In genomic region chr17:5111402-5112204, GRCh38 we compare ENCODE assay signal across 8 cellular contexts. TPM values are rescaled to one million over a fixed set of nuclear protein-coding genes. Genes with fewer than 3 reads are reported as not detected.
A peak's percentile ranks its signal among the peaks of the same experiment; 100 is the strongest.
DNase-seq lines count a peak whose midpoint lies in the region; ATAC-seq and TF ChIP-seq lines count a peak whose summit lies in the region.

Gene ZNF232 (minus strand): TSS chr17:5111878. CDS start chr17:5111822, 56 bp downstream.

- H3K4me3 ChIP-seq in kidney epithelial cell (ENCODE audit: low read depth, low read length): peak within 1 kb of the TSS; percentile 85

- H3K27me3 Mint-ChIP-seq in chondrocyte (ENCODE audit: low read depth): no peaks in the 10 kb centered on the region

- TF ChIP-seq CTCF in chondrocyte (IDR thresholded peaks at IDR 0.05) (no peak), kidney epithelial cell (IDR thresholded peaks at IDR 0.05; ENCODE audit: insufficient read depth, low read length, poor library complexity, severe bottlenecking) (no peak)

- peaks cover 28% of the 10 kb centered on the region for H3K36me3 Mint-ChIP-seq in chondrocyte (ENCODE audit: low read depth)

- ATAC-seq in GM19023 (IDR thresholded peaks at IDR 0.05; ENCODE audit: unreplicated experiment) (peak; percentile 79), HG03354 (IDR thresholded peaks at IDR 0.05; ENCODE audit: poor library complexity, severe bottlenecking, unreplicated experiment) (peak; percentile 79)

- peak within 1 kb of the TSS; percentile 89 for H3K4me3 Mint-ChIP-seq in chondrocyte (ENCODE audit: unreplicated experiment)

- DNase-seq in AG08395 (ENCODE audit: low spot score): peak; percentile 98
- DNase-seq in NCI-H460 (ENCODE audit: extremely low read depth, low read depth): peak; percentile 90
- peak; percentile 86 to 90 for DNase-seq in activated CD4-positive, alpha-beta T cell treated with anti-CD3 and anti-CD28 coated beads for 24 hours (ENCODE audit: low read depth in 2 of 2)
- peak; percentile 97 for DNase-seq in chondrocyte (ENCODE audit: low spot score)
- DNase-seq in kidney epithelial cell (ENCODE audit: low read depth): peak; percentile 70
- DNase-seq in stimulated activated CD4-positive, alpha-beta T cell treated with anti-CD3 and anti-CD28 coated beads, Interleukin-15, amount 100 ng/mL, for 24 hours: peak; percentile 97

- H3K4me1 Mint-ChIP-seq in chondrocyte (ENCODE audit: low read depth): peaks cover 15% of the 10 kb centered on the region

- peak within 1 kb of the TSS; percentile 93 for H3K27ac Mint-ChIP-seq in chondrocyte (ENCODE audit: unreplicated experiment)

- H3K27me3 ChIP-seq in kidney epithelial cell (ENCODE audit: control insufficient read depth, insufficient read depth, low read length): peaks cover 15% of the 10 kb centered on the region

- peaks cover 10% of the 10 kb centered on the region for H3K9me3 Mint-ChIP-seq in chondrocyte (ENCODE audit: low read depth)

- H3K36me3 ChIP-seq in kidney epithelial cell (ENCODE audit: control insufficient read depth, insufficient read depth, low read length): no peaks in the 10 kb centered on the region

RNA-seq across cellular contexts. Expression of gene ZNF232, which starts in this region (rescaled TPM):
- total RNA-seq in NCI-H460 (2014; rRNA removed; shearing (Covaris generic)): 15.5 and 17.3 TPM in 2 replicates
- 10.9 and 13.2 TPM in 2 replicates for polyA plus RNA-seq in NCI-H460 (2014; cell fraction: nucleus; rRNA removed)
- total RNA-seq in chondrocyte (7.4 to 8.3 TPM (median 8.0 TPM) in 3 replicates), kidney epithelial cell (19.6 and 23.9 TPM in 2 replicates)

Comparison
In these comparisons a context has a peak if more than half of its experiments do, and no peak if none do; other contexts are left out.
1. Peak in every context shown above with its lines: DNase-seq, ATAC-seq and H3K4me3 ChIP-seq.